Comparison of ENCODE assay signal across 1 cellular context in the genomic region with DNA sequence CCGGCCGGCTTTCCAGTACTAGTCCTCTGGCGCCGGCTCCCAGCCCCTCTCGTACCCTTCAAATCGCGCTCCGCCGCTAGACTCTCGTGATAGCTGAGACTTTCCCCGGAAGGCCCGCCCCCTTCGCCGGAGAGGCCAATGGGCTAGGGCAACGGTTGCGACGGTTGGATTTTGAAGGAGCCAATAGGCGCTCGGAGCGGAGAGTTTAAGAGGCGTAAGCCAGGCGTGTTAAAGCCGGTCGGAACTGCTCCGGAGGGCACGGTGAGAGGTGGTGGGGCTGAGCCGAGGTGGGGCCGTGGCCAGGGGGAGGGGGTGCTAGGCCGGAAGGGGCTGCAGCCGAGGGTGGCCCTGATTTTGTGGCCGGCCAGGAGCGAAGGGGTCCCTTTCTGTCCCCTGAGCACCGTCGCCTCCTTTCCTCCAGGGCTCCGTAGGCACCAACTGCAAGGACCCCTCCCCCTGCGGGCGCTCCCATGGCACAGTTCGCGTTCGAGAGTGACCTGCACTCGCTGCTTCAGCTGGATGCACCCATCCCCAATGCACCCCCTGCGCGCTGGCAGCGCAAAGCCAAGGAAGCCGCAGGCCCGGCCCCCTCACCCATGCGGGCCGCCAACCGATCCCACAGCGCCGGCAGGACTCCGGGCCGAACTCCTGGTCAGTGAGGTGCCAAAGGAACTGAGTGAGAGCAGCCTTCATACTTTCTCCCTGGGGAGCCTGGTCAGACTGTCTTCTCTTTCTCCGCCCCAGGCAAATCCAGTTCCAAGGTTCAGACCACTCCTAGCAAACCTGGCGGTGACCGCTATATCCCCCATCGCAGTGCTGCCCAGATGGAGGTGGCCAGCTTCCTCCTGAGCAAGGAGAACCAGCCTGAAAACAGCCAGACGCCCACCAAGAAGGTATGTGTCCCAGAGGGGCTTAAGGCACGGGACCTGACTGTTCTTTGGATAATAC.
TF ChIP-seq lines count a peak whose summit lies in the region.

Gene CDC20, plus strand, starts transcription at position 236 of the 948 bp plus-strand sequence. Its CDS starts 235 bp downstream, at position 471.

TF ChIP-seq in HepG2, 621 proteins besides CTCF, POLR2A, EP300 and RAD21 (continued from another document and continues in another):
- TF ChIP-seq FOXA3 (CRISPR knock-in tag; IDR thresholded peaks at IDR 0.05) (no peak; the same call in 1 of the 2 replicates), ZNF33A (CRISPR knock-in tag; IDR thresholded peaks at IDR 0.05; ENCODE audit: borderline replicate concordance) (no peak), ZNF775 (CRISPR knock-in tag; IDR thresholded peaks at IDR 0.05; ENCODE audit: borderline replicate concordance) (no peak), AKAP8 (CRISPR knock-in tag; IDR thresholded peaks at IDR 0.05) (no peak), ZBTB33 (CRISPR knock-in tag; IDR thresholded peaks at IDR 0.05) (no peak), SRY (CRISPR knock-in tag; IDR thresholded peaks at IDR 0.05) (no peak; the same call in 1 of the 2 replicates), ESRRA (CRISPR knock-in tag; IDR thresholded peaks at IDR 0.05; ENCODE audit: low read depth) (no peak), ZNF589 (CRISPR knock-in tag; conservative IDR thresholded peaks at IDR 0.05) (peak; percentile 91), TCF12 (IDR thresholded peaks at IDR 0.05) (no peak), TCF12 (CRISPR knock-in tag; IDR thresholded peaks at IDR 0.05) (no peak), PBX2 (CRISPR knock-in tag; IDR thresholded peaks at IDR 0.05) (no peak), ZNF609 (CRISPR knock-in tag; IDR thresholded peaks at IDR 0.05; ENCODE audit: borderline replicate concordance) (no peak), POGZ (CRISPR knock-in tag; IDR thresholded peaks at IDR 0.05) (peak; percentile 96), ZBTB49 (CRISPR knock-in tag; IDR thresholded peaks at IDR 0.05; ENCODE audit: borderline replicate concordance) (no peak), ZNF138 (CRISPR knock-in tag; IDR thresholded peaks at IDR 0.05; ENCODE audit: low read depth) (no peak; the same call in 1 of the 2 replicates), ZNF383 (CRISPR knock-in tag; IDR thresholded peaks at IDR 0.05; ENCODE audit: borderline replicate concordance) (no peak), MED13 (CRISPR knock-in tag; IDR thresholded peaks at IDR 0.05) (peak; percentile 51; the same call in 1 of the 2 replicates), CENPBD1 (CRISPR knock-in tag; IDR thresholded peaks at IDR 0.05; ENCODE audit: borderline replicate concordance, low read depth) (no peak), ZNF570 (CRISPR knock-in tag; IDR thresholded peaks at IDR 0.05; ENCODE audit: borderline replicate concordance) (no peak), SOX5 (CRISPR knock-in tag; IDR thresholded peaks at IDR 0.05; ENCODE audit: borderline replicate concordance) (no peak), ZFP90 (CRISPR knock-in tag; IDR thresholded peaks at IDR 0.05; ENCODE audit: borderline replicate concordance) (peak; percentile 81), ZFP62 (CRISPR knock-in tag; IDR thresholded peaks at IDR 0.05) (no peak), ZNF468 (CRISPR knock-in tag; IDR thresholded peaks at IDR 0.05) (no peak), ZNF543 (CRISPR knock-in tag; IDR thresholded peaks at IDR 0.05) (no peak), HES4 (CRISPR knock-in tag; IDR thresholded peaks at IDR 0.05; ENCODE audit: borderline replicate concordance) (no peak), MTF2 (CRISPR knock-in tag; IDR thresholded peaks at IDR 0.05; ENCODE audit: borderline replicate concordance) (no peak), TAF15 (IDR thresholded peaks at IDR 0.05; ENCODE audit: low read depth, low read length, poor library complexity, severe bottlenecking) (no peak), ZNF552 (CRISPR knock-in tag; IDR thresholded peaks at IDR 0.05; ENCODE audit: borderline replicate concordance) (no peak), ZNF660 (CRISPR knock-in tag; IDR thresholded peaks at IDR 0.05; ENCODE audit: borderline replicate concordance, low read depth) (no peak), ZNF12 (CRISPR knock-in tag; IDR thresholded peaks at IDR 0.05) (no peak), EHMT2 (IDR thresholded peaks at IDR 0.05; ENCODE audit: borderline replicate concordance, low read depth, low read length) (no peak), ZNF446 (CRISPR knock-in tag; IDR thresholded peaks at IDR 0.05) (no peak), ZKSCAN1 (IDR thresholded peaks at IDR 0.05; ENCODE audit: low read length) (no peak), AHR (CRISPR knock-in tag; IDR thresholded peaks at IDR 0.05) (no peak), GZF1 (CRISPR knock-in tag; IDR thresholded peaks at IDR 0.05) (no peak), DNMT1 (CRISPR knock-in tag; IDR thresholded peaks at IDR 0.05) (no peak), ELF3 (CRISPR knock-in tag; IDR thresholded peaks at IDR 0.05) (peak; percentile 45; the same call in 1 of the 2 replicates)
- TF ChIP-seq, protein P1, sequence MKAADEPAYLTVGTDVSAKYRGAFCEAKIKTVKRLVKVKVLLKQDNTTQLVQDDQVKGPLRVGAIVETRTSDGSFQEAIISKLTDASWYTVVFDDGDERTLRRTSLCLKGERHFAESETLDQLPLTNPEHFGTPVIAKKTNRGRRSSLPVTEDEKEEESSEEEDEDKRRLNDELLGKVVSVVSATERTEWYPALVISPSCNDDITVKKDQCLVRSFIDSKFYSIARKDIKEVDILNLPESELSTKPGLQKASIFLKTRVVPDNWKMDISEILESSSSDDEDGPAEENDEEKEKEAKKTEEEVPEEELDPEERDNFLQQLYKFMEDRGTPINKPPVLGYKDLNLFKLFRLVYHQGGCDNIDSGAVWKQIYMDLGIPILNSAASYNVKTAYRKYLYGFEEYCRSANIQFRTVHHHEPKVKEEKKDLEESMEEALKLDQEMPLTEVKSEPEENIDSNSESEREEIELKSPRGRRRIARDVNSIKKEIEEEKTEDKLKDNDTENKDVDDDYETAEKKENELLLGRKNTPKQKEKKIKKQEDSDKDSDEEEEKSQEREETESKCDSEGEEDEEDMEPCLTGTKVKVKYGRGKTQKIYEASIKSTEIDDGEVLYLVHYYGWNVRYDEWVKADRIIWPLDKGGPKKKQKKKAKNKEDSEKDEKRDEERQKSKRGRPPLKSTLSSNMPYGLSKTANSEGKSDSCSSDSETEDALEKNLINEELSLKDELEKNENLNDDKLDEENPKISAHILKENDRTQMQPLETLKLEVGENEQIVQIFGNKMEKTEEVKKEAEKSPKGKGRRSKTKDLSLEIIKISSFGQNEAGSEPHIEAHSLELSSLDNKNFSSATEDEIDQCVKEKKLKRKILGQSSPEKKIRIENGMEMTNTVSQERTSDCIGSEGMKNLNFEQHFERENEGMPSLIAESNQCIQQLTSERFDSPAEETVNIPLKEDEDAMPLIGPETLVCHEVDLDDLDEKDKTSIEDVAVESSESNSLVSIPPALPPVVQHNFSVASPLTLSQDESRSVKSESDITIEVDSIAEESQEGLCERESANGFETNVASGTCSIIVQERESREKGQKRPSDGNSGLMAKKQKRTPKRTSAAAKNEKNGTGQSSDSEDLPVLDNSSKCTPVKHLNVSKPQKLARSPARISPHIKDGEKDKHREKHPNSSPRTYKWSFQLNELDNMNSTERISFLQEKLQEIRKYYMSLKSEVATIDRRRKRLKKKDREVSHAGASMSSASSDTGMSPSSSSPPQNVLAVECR (CRISPR knock-in tag; IDR thresholded peaks at IDR 0.05; ENCODE audit: borderline replicate concordance), result peak; percentile 100
- TF ChIP-seq, protein P2, sequence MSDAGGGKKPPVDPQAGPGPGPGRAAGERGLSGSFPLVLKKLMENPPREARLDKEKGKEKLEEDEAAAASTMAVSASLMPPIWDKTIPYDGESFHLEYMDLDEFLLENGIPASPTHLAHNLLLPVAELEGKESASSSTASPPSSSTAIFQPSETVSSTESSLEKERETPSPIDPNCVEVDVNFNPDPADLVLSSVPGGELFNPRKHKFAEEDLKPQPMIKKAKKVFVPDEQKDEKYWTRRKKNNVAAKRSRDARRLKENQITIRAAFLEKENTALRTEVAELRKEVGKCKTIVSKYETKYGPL (CRISPR knock-in tag; IDR thresholded peaks at IDR 0.05), result no peak
- TF ChIP-seq, protein P3, sequence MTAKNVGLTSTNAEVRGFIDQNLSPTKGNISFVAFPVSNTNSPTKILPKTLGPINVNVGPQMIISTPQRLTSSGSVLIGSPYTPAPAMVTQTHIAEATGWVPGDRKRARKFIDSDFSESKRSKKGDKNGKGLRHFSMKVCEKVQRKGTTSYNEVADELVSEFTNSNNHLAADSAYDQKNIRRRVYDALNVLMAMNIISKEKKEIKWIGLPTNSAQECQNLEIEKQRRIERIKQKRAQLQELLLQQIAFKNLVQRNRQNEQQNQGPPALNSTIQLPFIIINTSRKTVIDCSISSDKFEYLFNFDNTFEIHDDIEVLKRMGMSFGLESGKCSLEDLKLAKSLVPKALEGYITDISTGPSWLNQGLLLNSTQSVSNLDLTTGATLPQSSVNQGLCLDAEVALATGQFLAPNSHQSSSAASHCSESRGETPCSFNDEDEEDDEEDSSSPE (CRISPR knock-in tag; IDR thresholded peaks at IDR 0.05), result peak; percentile 98
- TF ChIP-seq, protein P4, sequence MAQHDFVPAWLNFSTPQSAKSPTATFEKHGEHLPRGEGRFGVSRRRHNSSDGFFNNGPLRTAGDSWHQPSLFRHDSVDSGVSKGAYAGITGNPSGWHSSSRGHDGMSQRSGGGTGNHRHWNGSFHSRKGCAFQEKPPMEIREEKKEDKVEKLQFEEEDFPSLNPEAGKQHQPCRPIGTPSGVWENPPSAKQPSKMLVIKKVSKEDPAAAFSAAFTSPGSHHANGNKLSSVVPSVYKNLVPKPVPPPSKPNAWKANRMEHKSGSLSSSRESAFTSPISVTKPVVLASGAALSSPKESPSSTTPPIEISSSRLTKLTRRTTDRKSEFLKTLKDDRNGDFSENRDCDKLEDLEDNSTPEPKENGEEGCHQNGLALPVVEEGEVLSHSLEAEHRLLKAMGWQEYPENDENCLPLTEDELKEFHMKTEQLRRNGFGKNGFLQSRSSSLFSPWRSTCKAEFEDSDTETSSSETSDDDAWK (CRISPR knock-in tag; IDR thresholded peaks at IDR 0.05), result no peak
